In the genomic region with DNA sequence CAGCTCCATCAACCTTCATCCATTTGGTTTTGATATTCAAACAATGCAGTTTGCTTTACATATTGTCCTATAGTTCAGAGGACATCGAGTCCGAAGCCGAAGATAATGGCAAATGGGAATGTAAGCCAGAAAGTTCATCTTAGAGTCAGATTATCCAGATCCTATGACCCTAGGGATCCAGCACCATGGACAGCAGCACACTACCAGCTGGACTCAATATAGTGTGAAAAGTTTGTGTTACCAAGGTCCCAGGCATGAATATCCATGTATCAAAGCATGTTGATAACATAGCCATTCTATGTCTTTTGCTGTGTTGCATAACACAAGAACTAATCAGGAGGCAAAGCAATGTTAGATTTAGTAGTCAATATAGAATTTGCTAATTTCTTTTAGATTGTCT, we compare ENCODE assay signal across 1 cellular context.
TF ChIP-seq lines count a peak whose summit lies in the region.

No MANE protein-coding gene starts in this region.

TF ChIP-seq in IMR-90, 13 proteins besides CTCF, POLR2A, EP300 and RAD21 (continued from another document):
- TF ChIP-seq, protein P1, sequence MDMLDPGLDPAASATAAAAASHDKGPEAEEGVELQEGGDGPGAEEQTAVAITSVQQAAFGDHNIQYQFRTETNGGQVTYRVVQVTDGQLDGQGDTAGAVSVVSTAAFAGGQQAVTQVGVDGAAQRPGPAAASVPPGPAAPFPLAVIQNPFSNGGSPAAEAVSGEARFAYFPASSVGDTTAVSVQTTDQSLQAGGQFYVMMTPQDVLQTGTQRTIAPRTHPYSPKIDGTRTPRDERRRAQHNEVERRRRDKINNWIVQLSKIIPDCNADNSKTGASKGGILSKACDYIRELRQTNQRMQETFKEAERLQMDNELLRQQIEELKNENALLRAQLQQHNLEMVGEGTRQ (IDR thresholded peaks at IDR 0.05; ENCODE audit: low read depth, low read length): no peak
- TF ChIP-seq BHLHE40 (IDR thresholded peaks at IDR 0.05; ENCODE audit: low read depth, low read length) (no peak), CEBPB (IDR thresholded peaks at IDR 0.05; ENCODE audit: low read depth, low read length) (no peak), RCOR1 (IDR thresholded peaks at IDR 0.05; ENCODE audit: insufficient replicate concordance, low read length) (no peak)
